1 cellular context compared by ENCODE assay signal in genomic region chr17:81960130-81960958, GRCh38.
A peak's percentile ranks its signal among the peaks of the same experiment; 100 is the strongest.
TF ChIP-seq lines count a peak whose summit lies in the region.

No MANE protein-coding gene starts in this region.

TF ChIP-seq in HepG2, 621 proteins besides CTCF, POLR2A, EP300 and RAD21 (continued from another document and continues in another):
- TF ChIP-seq HNF1A (IDR thresholded peaks at IDR 0.05; ENCODE audit: low read depth) = no peak
- TF ChIP-seq HNF1A (CRISPR knock-in tag; IDR thresholded peaks at IDR 0.05; ENCODE audit: borderline replicate concordance) = no peak
- no peak for TF ChIP-seq ADNP (CRISPR knock-in tag; IDR thresholded peaks at IDR 0.05)
- no peak for TF ChIP-seq ZFP62 (CRISPR knock-in tag; IDR thresholded peaks at IDR 0.05)
- TF ChIP-seq ZBTB7B (CRISPR knock-in tag; IDR thresholded peaks at IDR 0.05) = no peak; the same call in 1 of the 2 replicates
- 0 out of 4 replicates have a peak, but pooled peaks of 1 of the 2 experiments have one; percentile 11 for TF ChIP-seq KLF16 (CRISPR knock-in tag; IDR thresholded peaks at IDR 0.05)
- peak; percentile 61; the same call in 1 of the 2 replicates for TF ChIP-seq MTF1 (CRISPR knock-in tag; IDR thresholded peaks at IDR 0.05)
- TF ChIP-seq, protein P1, sequence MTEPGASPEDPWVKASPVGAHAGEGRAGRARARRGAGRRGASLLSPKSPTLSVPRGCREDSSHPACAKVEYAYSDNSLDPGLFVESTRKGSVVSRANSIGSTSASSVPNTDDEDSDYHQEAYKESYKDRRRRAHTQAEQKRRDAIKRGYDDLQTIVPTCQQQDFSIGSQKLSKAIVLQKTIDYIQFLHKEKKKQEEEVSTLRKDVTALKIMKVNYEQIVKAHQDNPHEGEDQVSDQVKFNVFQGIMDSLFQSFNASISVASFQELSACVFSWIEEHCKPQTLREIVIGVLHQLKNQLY (CRISPR knock-in tag; IDR thresholded peaks at IDR 0.05) = no peak
- no peak for TF ChIP-seq ATF2 (CRISPR knock-in tag; IDR thresholded peaks at IDR 0.05)
- no peak; the same call in 1 of the 2 replicates for TF ChIP-seq ESRRA (CRISPR knock-in tag; IDR thresholded peaks at IDR 0.05; ENCODE audit: low read depth)
- no peak for TF ChIP-seq ZNF329 (CRISPR knock-in tag; IDR thresholded peaks at IDR 0.05; ENCODE audit: low read depth)
- TF ChIP-seq, protein P2, sequence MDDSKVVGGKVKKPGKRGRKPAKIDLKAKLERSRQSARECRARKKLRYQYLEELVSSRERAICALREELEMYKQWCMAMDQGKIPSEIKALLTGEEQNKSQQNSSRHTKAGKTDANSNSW (CRISPR knock-in tag; IDR thresholded peaks at IDR 0.05; ENCODE audit: borderline replicate concordance) = peak; percentile 43; the same call in 1 of the 2 replicates
- no peak for TF ChIP-seq ZNF713 (CRISPR knock-in tag; IDR thresholded peaks at IDR 0.05)
- TF ChIP-seq ZBTB7A (CRISPR knock-in tag; IDR thresholded peaks at IDR 0.05) = no peak
- TF ChIP-seq, protein P3, sequence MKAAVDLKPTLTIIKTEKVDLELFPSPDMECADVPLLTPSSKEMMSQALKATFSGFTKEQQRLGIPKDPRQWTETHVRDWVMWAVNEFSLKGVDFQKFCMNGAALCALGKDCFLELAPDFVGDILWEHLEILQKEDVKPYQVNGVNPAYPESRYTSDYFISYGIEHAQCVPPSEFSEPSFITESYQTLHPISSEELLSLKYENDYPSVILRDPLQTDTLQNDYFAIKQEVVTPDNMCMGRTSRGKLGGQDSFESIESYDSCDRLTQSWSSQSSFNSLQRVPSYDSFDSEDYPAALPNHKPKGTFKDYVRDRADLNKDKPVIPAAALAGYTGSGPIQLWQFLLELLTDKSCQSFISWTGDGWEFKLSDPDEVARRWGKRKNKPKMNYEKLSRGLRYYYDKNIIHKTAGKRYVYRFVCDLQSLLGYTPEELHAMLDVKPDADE (CRISPR knock-in tag; IDR thresholded peaks at IDR 0.05) = no peak
- no peak for TF ChIP-seq TP53 (CRISPR knock-in tag; conservative IDR thresholded peaks at IDR 0.05)
- 0 out of 2 replicates have a peak, but pooled peaks have one; percentile 41 for TF ChIP-seq ZNF337 (CRISPR knock-in tag; IDR thresholded peaks at IDR 0.05; ENCODE audit: borderline replicate concordance, low read depth)
- no peak for TF ChIP-seq HNRNPH1 (optimal IDR thresholded peaks at IDR 0.05; ENCODE audit: low read depth, low read length)
- no peak for TF ChIP-seq ZNF605 (CRISPR knock-in tag; IDR thresholded peaks at IDR 0.05)
- TF ChIP-seq ZNF225 (CRISPR knock-in tag; IDR thresholded peaks at IDR 0.05) = peak; percentile 91
- no peak for TF ChIP-seq MAFG (CRISPR knock-in tag; IDR thresholded peaks at IDR 0.05)
- 0 out of 2 replicates have a peak, but pooled peaks have one; percentile 43 for TF ChIP-seq ATF5 (CRISPR knock-in tag; IDR thresholded peaks at IDR 0.05; ENCODE audit: low read depth)
- TF ChIP-seq MBD4 (IDR thresholded peaks at IDR 0.05; ENCODE audit: borderline replicate concordance, low read length) = no peak
- no peak; the same call in 1 of the 2 replicates for TF ChIP-seq ZC3H13 (CRISPR knock-in tag; IDR thresholded peaks at IDR 0.05)
- no peak for TF ChIP-seq NR1H2 (CRISPR knock-in tag; IDR thresholded peaks at IDR 0.05; ENCODE audit: borderline replicate concordance, low read depth)
- no peak; the same call in 1 of the 2 replicates for TF ChIP-seq ZNF619 (CRISPR knock-in tag; IDR thresholded peaks at IDR 0.05)
- no peak for TF ChIP-seq SYNCRIP (IDR thresholded peaks at IDR 0.05; ENCODE audit: insufficient read depth, low read depth, low read length)
- TF ChIP-seq GPN1 (CRISPR knock-in tag; IDR thresholded peaks at IDR 0.05; ENCODE audit: borderline replicate concordance) = no peak
- TF ChIP-seq ZNF20 (CRISPR knock-in tag; IDR thresholded peaks at IDR 0.05) = no peak
- TF ChIP-seq GATAD2A (CRISPR knock-in tag; IDR thresholded peaks at IDR 0.05) = no peak
- TF ChIP-seq NBN (conservative IDR thresholded peaks at IDR 0.05) = no peak
- no peak for TF ChIP-seq FOXM1 (CRISPR knock-in tag; IDR thresholded peaks at IDR 0.05)
- no peak for TF ChIP-seq HINFP (CRISPR knock-in tag; IDR thresholded peaks at IDR 0.05; ENCODE audit: low read depth)
- TF ChIP-seq ARNTL (CRISPR knock-in tag; IDR thresholded peaks at IDR 0.05) = peak; percentile 62
- TF ChIP-seq ATM (IDR thresholded peaks at IDR 0.05; ENCODE audit: borderline replicate concordance) = no peak
- no peak for TF ChIP-seq NONO (IDR thresholded peaks at IDR 0.05)
- no peak for TF ChIP-seq NONO (CRISPR knock-in tag; conservative IDR thresholded peaks at IDR 0.05)
- no peak for TF ChIP-seq HMGXB3 (CRISPR knock-in tag; IDR thresholded peaks at IDR 0.05; ENCODE audit: borderline replicate concordance)
- no peak for TF ChIP-seq SP2 (CRISPR knock-in tag; IDR thresholded peaks at IDR 0.05)
- no peak for TF ChIP-seq KLF13 (CRISPR knock-in tag; IDR thresholded peaks at IDR 0.05)
- TF ChIP-seq ZNF274 (CRISPR knock-in tag; IDR thresholded peaks at IDR 0.05) = 0 out of 2 replicates have a peak, but pooled peaks have one; percentile 18
- 0 out of 2 replicates have a peak, but pooled peaks have one; percentile 69 for TF ChIP-seq BORCS8-MEF2B (CRISPR knock-in tag; IDR thresholded peaks at IDR 0.05)
- TF ChIP-seq, protein P4, sequence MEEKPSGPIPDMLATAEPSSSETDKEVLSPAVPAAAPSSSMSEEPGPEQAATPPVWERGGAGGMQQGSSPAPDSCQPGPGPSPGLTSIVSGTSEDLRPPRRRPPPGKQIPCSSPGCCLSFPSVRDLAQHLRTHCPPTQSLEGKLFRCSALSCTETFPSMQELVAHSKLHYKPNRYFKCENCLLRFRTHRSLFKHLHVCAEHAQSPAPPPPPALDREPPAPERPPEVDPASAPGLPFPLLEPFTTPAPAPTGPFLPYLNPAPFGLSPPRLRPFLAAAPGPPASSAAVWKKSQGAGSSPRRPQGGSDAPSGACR (CRISPR knock-in tag; IDR thresholded peaks at IDR 0.05) = 0 out of 2 replicates have a peak, but pooled peaks have one; percentile 68
- TF ChIP-seq ZNF780A (CRISPR knock-in tag; IDR thresholded peaks at IDR 0.05) = no peak
- no peak for TF ChIP-seq U2AF1 (optimal IDR thresholded peaks at IDR 0.05; ENCODE audit: low read depth, low read length)
- no peak; the same call in 1 of the 2 replicates for TF ChIP-seq ZNF788 (CRISPR knock-in tag; IDR thresholded peaks at IDR 0.05; ENCODE audit: borderline replicate concordance)
- TF ChIP-seq ZNF24 (IDR thresholded peaks at IDR 0.05) = no peak
- TF ChIP-seq ZNF138 (CRISPR knock-in tag; IDR thresholded peaks at IDR 0.05; ENCODE audit: low read depth) = no peak
- no peak for TF ChIP-seq SIN3B (IDR thresholded peaks at IDR 0.05; ENCODE audit: low read length)
- no peak for TF ChIP-seq ZNF282 (IDR thresholded peaks at IDR 0.05; ENCODE audit: partially characterized antibody)
- no peak for TF ChIP-seq ZBTB3 (CRISPR knock-in tag; IDR thresholded peaks at IDR 0.05; ENCODE audit: borderline replicate concordance, low read depth)
- no peak for TF ChIP-seq NFKBIZ (CRISPR knock-in tag; IDR thresholded peaks at IDR 0.05)
- peak; percentile 22; the same call in 1 of the 2 replicates for TF ChIP-seq SALL2 (CRISPR knock-in tag; IDR thresholded peaks at IDR 0.05)
- TF ChIP-seq DNMT3B (CRISPR knock-in tag; conservative IDR thresholded peaks at IDR 0.05) = peak; percentile 69; the same call in 1 of the 2 replicates
- TF ChIP-seq ZNF331 (CRISPR knock-in tag; IDR thresholded peaks at IDR 0.05) = no peak
- no peak for TF ChIP-seq HHEX (CRISPR knock-in tag; IDR thresholded peaks at IDR 0.05)
